Comparison of ENCODE assay signal across 8 cellular contexts in the genomic region with DNA sequence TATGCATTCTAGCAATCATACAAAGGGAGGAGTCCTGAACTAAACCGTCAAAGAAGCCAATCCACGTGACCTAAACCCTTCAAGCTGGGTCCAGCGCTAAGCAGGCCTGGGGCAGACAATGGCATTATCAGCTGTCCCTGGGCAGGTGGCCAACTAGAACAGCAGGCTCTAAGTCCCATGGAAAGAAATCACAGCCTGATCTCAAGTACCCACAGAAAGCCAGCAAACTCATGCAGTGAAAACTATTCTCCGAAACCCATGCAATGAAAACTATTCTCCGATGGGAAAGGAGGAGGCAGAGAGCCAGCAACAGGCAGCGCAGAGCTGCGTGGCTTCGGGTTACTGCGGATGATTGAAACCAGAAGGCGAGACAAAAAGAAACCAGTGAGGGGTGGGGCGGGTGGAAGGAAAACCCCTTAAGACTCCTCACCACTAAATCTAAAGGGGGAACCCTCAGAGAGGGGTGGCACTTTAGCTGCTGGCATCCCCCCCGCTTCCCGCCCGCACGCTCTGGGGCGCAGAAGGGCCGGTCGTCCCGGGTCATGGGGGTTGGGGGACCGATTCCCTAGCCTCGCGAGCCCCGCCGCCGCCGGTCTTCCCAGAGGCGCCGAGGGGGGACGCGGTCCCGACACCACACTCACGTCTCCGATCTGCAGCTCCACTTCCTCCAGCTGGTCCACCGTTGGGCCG. TPM values are rescaled to one million over a fixed set of nuclear protein-coding genes. Genes with fewer than 3 reads are reported as not detected.
A peak's percentile ranks its signal among the peaks of the same experiment; 100 is the strongest.
DNase-seq lines count a peak whose midpoint lies in the region; ATAC-seq and TF ChIP-seq lines count a peak whose summit lies in the region.

No MANE protein-coding gene starts in this region.

- H3K9me3 ChIP-seq in KOPT-K1 (ENCODE audit: insufficient read depth, low read length, poor library complexity, severe bottlenecking) (no peaks in the 10 kb centered on the region), heart left ventricle (no peaks in the 10 kb centered on the region)

- ATAC-seq in GM21737 (IDR thresholded peaks at IDR 0.05; ENCODE audit: unreplicated experiment) (peak; percentile 31), heart left ventricle (peak; percentile 21 to 58 (median 44))
- peak; percentile 30 for ATAC-seq in activated naive CD8-positive, alpha-beta T cell treated with anti-CD3 and anti-CD28 coated beads, Interleukin-2, amount 50 U/mL, for 24 hours

- peaks cover 15% of the 10 kb centered on the region for H3K36me3 Mint-ChIP-seq in activated naive CD8-positive, alpha-beta T cell treated with anti-CD3 and anti-CD28 coated beads, Interleukin-2, amount 50 U/mL, for 24 hours (ENCODE audit: low read depth)

- WGBS in heart left ventricle, 4 donors = 0 to 1% (median 0%) methylated on average over 26 to 35 of the region's 35 CpGs

- H3K36me3 ChIP-seq in KOPT-K1 (ENCODE audit: insufficient read depth, low read length) (peaks cover 23% of the 10 kb centered on the region), heart left ventricle (peaks cover 0 to 8% (median 0%) of the 10 kb centered on the region in 9 donors)

- intact Hi-C loops in heart left ventricle (cut with DNase I) = loop anchor here in 2 of 10 donors (5.0 kb wide), 2 partner anchors 96 to 499 kb away; partner anchors contain the start of genes FNIP2 (in 1 of the 2) and GASK1B (in 1 of the 2)

- DNase-seq in EL (peak; percentile 82), SK-MEL-5 (ENCODE audit: low read depth, low spot score) (peak; percentile 76), heart left ventricle (peak; percentile 77 to 91 (median 80)), pons (ENCODE audit: low spot score) (peak; percentile 89), ureter (ENCODE audit: low spot score) (peak; percentile 52)
- peak; percentile 63 for DNase-seq in activated naive CD8-positive, alpha-beta T cell treated with anti-CD3 and anti-CD28 coated beads, Interleukin-2, amount 50 U/mL, for 24 hours

- TF ChIP-seq POLR2A in heart left ventricle (IDR thresholded peaks at IDR 0.05) = no peak

- H3K27me3 Mint-ChIP-seq in activated naive CD8-positive, alpha-beta T cell treated with anti-CD3 and anti-CD28 coated beads, Interleukin-2, amount 50 U/mL, for 24 hours = peaks cover 4% of the 10 kb centered on the region

- no peaks in the 10 kb centered on the region for H3K27me3 ChIP-seq in heart left ventricle

- H3K4me1 ChIP-seq in heart left ventricle = peaks cover 0 to 42% (median 20%) of the 10 kb centered on the region in 12 donors

- in situ Hi-C loops in SK-MEL-5 (cut with HindIII; ENCODE audit: low pct_unique_long_range_greater_than_20kb, low sequenced_read_pairs) = no loop called here

- H3K4me3 ChIP-seq in heart left ventricle = peak overlapping the region; percentile 61 to 91 (median 80)

- TF ChIP-seq CTCF in heart left ventricle (IDR thresholded peaks at IDR 0.05) = no peak

- H3K27ac ChIP-seq in KOPT-K1 (ENCODE audit: low read depth, low read length, poor library complexity, severe bottlenecking) = peak overlapping the region; percentile 90
- H3K27ac ChIP-seq in heart left ventricle = peak overlapping the region; percentile 93 to 98 (median 96)

- peak overlapping the region; percentile 93 for H3K4me3 Mint-ChIP-seq in activated naive CD8-positive, alpha-beta T cell treated with anti-CD3 and anti-CD28 coated beads, Interleukin-2, amount 50 U/mL, for 24 hours

- H3K27ac Mint-ChIP-seq in activated naive CD8-positive, alpha-beta T cell treated with anti-CD3 and anti-CD28 coated beads, Interleukin-2, amount 50 U/mL, for 24 hours = peak overlapping the region; percentile 94

- no peaks in the 10 kb centered on the region for H3K9me3 Mint-ChIP-seq in activated naive CD8-positive, alpha-beta T cell treated with anti-CD3 and anti-CD28 coated beads, Interleukin-2, amount 50 U/mL, for 24 hours

- H3K4me1 Mint-ChIP-seq in activated naive CD8-positive, alpha-beta T cell treated with anti-CD3 and anti-CD28 coated beads, Interleukin-2, amount 50 U/mL, for 24 hours = peaks cover 38% of the 10 kb centered on the region

RNA-seq across cellular contexts. Expression of gene C4orf46, which starts 0.6 kb away (rescaled TPM):
- 9.8 and 11.9 TPM in 2 replicates for total RNA-seq in SK-MEL-5 (2014; rRNA removed; shearing (Covaris generic))
- polyA plus RNA-seq in SK-MEL-5 (2015; cell fraction: cytosol; rRNA removed) = 11.2 and 15.3 TPM in 2 replicates
- 8.6 and 12.4 TPM in 2 replicates for polyA plus RNA-seq in SK-MEL-5 (2015; cell fraction: nucleus; rRNA removed)
- total RNA-seq in heart left ventricle (1 to 10 TPM; 2.0 to 8.1 (median 4.5) TPM), ureter (3.4 TPM)
- 1 to 10 TPM; 2.4 to 2.8 TPM for polyA plus RNA-seq in heart left ventricle

RNA-seq across cellular contexts. Expression of gene ETFDH, which starts 1.0 kb away (rescaled TPM):
- 14.5 and 16.4 TPM in 2 replicates for total RNA-seq in SK-MEL-5 (2014; rRNA removed; shearing (Covaris generic))
- polyA plus RNA-seq in SK-MEL-5 (2015; cell fraction: cytosol; rRNA removed) = 14.1 and 17.2 TPM in 2 replicates
- polyA plus RNA-seq in SK-MEL-5 (2015; cell fraction: nucleus; rRNA removed) = 11.1 and 17.2 TPM in 2 replicates
- total RNA-seq in heart left ventricle = 100 to 1,000 TPM; 116 to 289 (median 221) TPM
- polyA plus RNA-seq in heart left ventricle = 100 to 1,000 TPM in 1 of 2 donors, 10 to 100 TPM in 1; 56.1 to 259 TPM
- total RNA-seq in ureter = 32.7 TPM

RNA-seq across cellular contexts. Expression of gene PPID, which starts 52.1 kb away (rescaled TPM):
- 43.2 and 50.8 TPM in 2 replicates for total RNA-seq in SK-MEL-5 (2014; rRNA removed; shearing (Covaris generic))
- 44.7 and 59.6 TPM in 2 replicates for polyA plus RNA-seq in SK-MEL-5 (2015; cell fraction: cytosol; rRNA removed)
- polyA plus RNA-seq in SK-MEL-5 (2015; cell fraction: nucleus; rRNA removed) = 27.1 and 34.0 TPM in 2 replicates
- total RNA-seq in heart left ventricle (10 to 100 TPM; 24.1 to 43.4 (median 30.7) TPM), ureter (20.9 TPM)
- 10 to 100 TPM; 37.0 to 55.3 TPM for polyA plus RNA-seq in heart left ventricle

Comparison
In these comparisons a context has a peak if more than half of its experiments do, and no peak if none do; other contexts are left out.
1. Peak in every context shown above with its lines: DNase-seq, ATAC-seq, H3K4me3 ChIP-seq and H3K27ac ChIP-seq.